ENCODE assay signal across 20 cellular contexts in the genomic region with DNA sequence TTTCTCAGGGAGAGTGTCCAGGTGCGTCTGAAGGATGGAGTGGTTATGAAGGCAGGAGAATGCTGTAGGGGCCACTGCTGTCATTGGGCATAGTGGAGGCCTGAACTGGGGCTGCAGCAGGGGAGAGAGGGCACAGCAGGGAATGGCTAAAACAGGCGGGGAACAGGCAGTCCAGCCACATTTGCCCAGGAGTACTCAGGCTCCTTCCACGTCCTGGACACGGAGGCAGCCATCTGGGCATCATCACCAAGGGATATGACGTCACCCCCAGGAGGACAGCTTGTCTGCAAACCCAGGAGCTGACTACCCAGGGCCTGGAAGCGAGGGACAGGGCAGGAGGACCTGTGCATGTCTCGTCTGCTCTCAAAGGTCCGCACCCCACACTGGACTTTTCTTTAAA. TPM values are rescaled to one million over a fixed set of nuclear protein-coding genes. Genes with fewer than 3 reads are reported as not detected.
"Had no signal": no experiment of that assay in that cellular context is flagged by ENCODE, and none has a peak within 500 bp of the region (broad histone marks: within the 10 kb centered on the region; RNA-seq: fewer than 3 reads in every experiment).

No MANE protein-coding gene starts in this region.

- H3K27ac Mint-ChIP-seq: activated CD4-positive, alpha-beta memory T cell treated with anti-CD3 and anti-CD28 coated beads, Interleukin-2, amount 10 ng/mL, durations not matched to agents 7 days and 5 days; activated naive CD4-positive, alpha-beta T cell treated with anti-CD3 and anti-CD28 coated beads, Interleukin-2, amount 10 ng/mL, durations not matched to agents 7 days and 5 days; dendritic cell treated with granulocyte-macrophage colony-stimulating factor and Interleukin-4, amounts not matched to agents 40 ng/mL and 50 ng/mL, for 4 days; effector memory CD8-positive, alpha-beta T cell; stimulated activated naive B cell treated with anti-CD40 and anti-IgM and Interleukin-4, amounts not matched to agents 10 μg/mL and 1 μg/mL and 100 μg/mL, for 72 hours had no signal

- H3K27ac ChIP-seq: adrenal gland, neutrophil, right atrium auricular region, VCaP had no signal

- H3K36me3 ChIP-seq: adrenal gland, neutrophil, right atrium auricular region had no signal

- DNase-seq: activated CD4-positive, alpha-beta memory T cell treated with anti-CD3 and anti-CD28 coated beads, Interleukin-2, amount 10 ng/mL, durations not matched to agents 7 days and 5 days; activated CD8-positive, alpha-beta memory T cell treated with anti-CD3 and anti-CD28 coated beads, Interleukin-2, amount 50 U/mL, for 4 hours; activated naive CD4-positive, alpha-beta T cell treated with anti-CD3 and anti-CD28 coated beads, Interleukin-2, amount 10 ng/mL, durations not matched to agents 7 days and 5 days; adrenal gland; central memory CD4-positive, alpha-beta T cell; effector memory CD8-positive, alpha-beta T cell; erythroblast; hypothalamus; left cardiac atrium; naive B cell; stimulated activated CD4-positive, alpha-beta T cell treated with anti-CD3 and anti-CD28 coated beads, Interleukin-1b, Interleukin-23, amount 100 ng/mL, for 48 hours; stimulated activated naive B cell treated with anti-CD40 and anti-IgM and Interleukin-4, amounts not matched to agents 10 μg/mL and 1 μg/mL and 100 μg/mL, for 72 hours; T-helper 1 cell; trophoblast cell had no signal

- H3K4me3 ChIP-seq: adrenal gland, lung, right atrium auricular region had no signal

- H3K4me3 Mint-ChIP-seq: activated CD4-positive, alpha-beta memory T cell treated with anti-CD3 and anti-CD28 coated beads, Interleukin-2, amount 10 ng/mL, durations not matched to agents 7 days and 5 days; activated naive CD4-positive, alpha-beta T cell treated with anti-CD3 and anti-CD28 coated beads, Interleukin-2, amount 10 ng/mL, durations not matched to agents 7 days and 5 days; dendritic cell treated with granulocyte-macrophage colony-stimulating factor and Interleukin-4, amounts not matched to agents 40 ng/mL and 50 ng/mL, for 4 days; effector memory CD8-positive, alpha-beta T cell; naive B cell; stimulated activated naive B cell treated with anti-CD40 and anti-IgM and Interleukin-4, amounts not matched to agents 10 μg/mL and 1 μg/mL and 100 μg/mL, for 72 hours had no signal

- ATAC-seq: effector memory CD8-positive, alpha-beta T cell; left cardiac atrium; stimulated activated naive B cell treated with anti-CD40 and anti-IgM and Interleukin-4, amounts not matched to agents 10 μg/mL and 1 μg/mL and 100 μg/mL, for 72 hours had no signal

- H3K27me3 Mint-ChIP-seq: activated CD4-positive, alpha-beta memory T cell treated with anti-CD3 and anti-CD28 coated beads, Interleukin-2, amount 10 ng/mL, durations not matched to agents 7 days and 5 days had no signal

- H3K27me3 ChIP-seq: adrenal gland, neutrophil, right atrium auricular region had no signal

- H3K4me1 ChIP-seq: adrenal gland, right atrium auricular region had no signal

- H3K36me3 Mint-ChIP-seq: activated naive CD4-positive, alpha-beta T cell treated with anti-CD3 and anti-CD28 coated beads, Interleukin-2, amount 10 ng/mL, durations not matched to agents 7 days and 5 days; stimulated activated naive B cell treated with anti-CD40 and anti-IgM and Interleukin-4, amounts not matched to agents 10 μg/mL and 1 μg/mL and 100 μg/mL, for 72 hours had no signal

- H3K9me3 Mint-ChIP-seq: activated CD4-positive, alpha-beta memory T cell treated with anti-CD3 and anti-CD28 coated beads, Interleukin-2, amount 10 ng/mL, durations not matched to agents 7 days and 5 days had no signal

- H3K4me1 Mint-ChIP-seq: activated CD4-positive, alpha-beta memory T cell treated with anti-CD3 and anti-CD28 coated beads, Interleukin-2, amount 10 ng/mL, durations not matched to agents 7 days and 5 days; activated naive CD4-positive, alpha-beta T cell treated with anti-CD3 and anti-CD28 coated beads, Interleukin-2, amount 10 ng/mL, durations not matched to agents 7 days and 5 days; naive B cell; stimulated activated naive B cell treated with anti-CD40 and anti-IgM and Interleukin-4, amounts not matched to agents 10 μg/mL and 1 μg/mL and 100 μg/mL, for 72 hours had no signal

- H3K9me3 ChIP-seq: adrenal gland, neutrophil, right atrium auricular region had no signal

RNA-seq across cellular contexts. Expression of a gene that starts 22.2 kb away (rescaled TPM):
- total RNA-seq: activated CD4-positive, alpha-beta memory T cell treated with anti-CD3 and anti-CD28 coated beads, Interleukin-2, amount 10 ng/mL, durations not matched to agents 7 days and 5 days; adrenal gland; glomerular endothelial cell; left cardiac atrium; lung; right atrium auricular region had no signal
- polyA plus RNA-seq: lung had no signal
